In genomic region chr5:173326501-173326960, GRCh38 we compare ENCODE assay signal across 9 cellular contexts. TPM values are rescaled to one million over a fixed set of nuclear protein-coding genes. Genes with fewer than 3 reads are reported as not detected.
A peak's percentile ranks its signal among the peaks of the same experiment; 100 is the strongest.
DNase-seq lines count a peak whose midpoint lies in the region; ATAC-seq and TF ChIP-seq lines count a peak whose summit lies in the region.
"Had no signal": no experiment of that assay in that cellular context is flagged by ENCODE, and none has a peak within 500 bp of the region (broad histone marks: within the 10 kb centered on the region; RNA-seq: fewer than 3 reads in every experiment).

No MANE protein-coding gene starts in this region.

- POLR2A ChIA-PET in HEK293 (lab: Yijun Ruan, JAX), result interaction anchor here (0.6 to 6.2 kb wide), 6 partner anchors 9 to 519 kb away, joined by 3 to 134 read pairs (median 25); partner anchors contain the start of genes ATP6V0E1 and NKX2-5

- peak overlapping the region; percentile 88; the same call in 1 of the 2 replicates for H3K27ac ChIP-seq in HEK293 (ENCODE audit: extremely low read depth, low read depth, low read length)

- peaks cover 34% of the 10 kb centered on the region for H3K36me3 Mint-ChIP-seq in activated T-helper 17 cell treated with anti-CD3 and anti-CD28 coated beads, Interleukin-2, amount 50 U/mL, for 72 hours (ENCODE audit: low read depth)

- peak overlapping the region; percentile 92 for H3K4me3 Mint-ChIP-seq in activated T-helper 17 cell treated with anti-CD3 and anti-CD28 coated beads, Interleukin-2, amount 50 U/mL, for 72 hours
- H3K4me3 Mint-ChIP-seq: activated B cell treated with CpG ODN at 0.5 μM for 24 hours had no signal

- no peaks in the 10 kb centered on the region for H3K9me3 ChIP-seq in HEK293 (ENCODE audit: control insufficient read depth, insufficient read depth, low read depth, low read length)

- ATAC-seq in activated T-helper 17 cell treated with anti-CD3 and anti-CD28 coated beads, Interleukin-2, amount 50 U/mL, for 72 hours (replicated peaks), result no peak
- ATAC-seq in GM19035 (IDR thresholded peaks at IDR 0.05; ENCODE audit: unreplicated experiment), result no peak

- H3K4me1 Mint-ChIP-seq in activated T-helper 17 cell treated with anti-CD3 and anti-CD28 coated beads, Interleukin-2, amount 50 U/mL, for 72 hours, result peaks cover 15% of the 10 kb centered on the region

- no peaks in the 10 kb centered on the region for H3K9me3 Mint-ChIP-seq in activated T-helper 17 cell treated with anti-CD3 and anti-CD28 coated beads, Interleukin-2, amount 50 U/mL, for 72 hours

- H3K27ac Mint-ChIP-seq in activated T-helper 17 cell treated with anti-CD3 and anti-CD28 coated beads, Interleukin-2, amount 50 U/mL, for 72 hours, result no peak overlapping the region
- H3K27ac Mint-ChIP-seq: activated B cell treated with CpG ODN at 0.5 μM for 24 hours had no signal

- peaks cover 58% of the 10 kb centered on the region for H3K27me3 Mint-ChIP-seq in activated T-helper 17 cell treated with anti-CD3 and anti-CD28 coated beads, Interleukin-2, amount 50 U/mL, for 72 hours

- peaks cover 3 to 43% of the 10 kb centered on the region in 2 experiments for H3K36me3 ChIP-seq in HEK293 (ENCODE audit: control insufficient read depth in 2 of 2, insufficient read depth in 1 of 2, low read length in 2 of 2)

- H3K4me1 ChIP-seq in HEK293 (ENCODE audit: control insufficient read depth, insufficient read depth, low read length), result no peaks in the 10 kb centered on the region

- CTCF ChIA-PET in HEK293 (lab: Yijun Ruan, JAX), result interaction anchor here (0.9 kb wide), 1 partner anchor 32 kb away, joined by 3 read pairs; no protein-coding TSS in a partner anchor

- TF ChIP-seq CTCF in HEK293 (tag by site-specific recombination; IDR thresholded peaks at IDR 0.05), result no peak

- peak overlapping the region; percentile 62 for H3K4me3 ChIP-seq in HEK293 (ENCODE audit: low read depth, low read length)

- DNase-seq in AG08395 (ENCODE audit: low spot score) (peak; percentile 87), iris pigment epithelial cell (ENCODE audit: low read depth) (peak; percentile 89), ecto neural progenitor cell (ENCODE audit: low spot score) (no peak), GM19240 (ENCODE audit: insufficient read length, low spot score) (no peak), inferior parietal cortex (ENCODE audit: extremely low spot score) (no peak)
- DNase-seq: activated B cell treated with CpG ODN at 0.5 μM for 24 hours had no signal

TF ChIP-seq in HEK293, 187 proteins besides CTCF, POLR2A, EP300 and RAD21 (continues in another document):
- TF ChIP-seq GLIS1 (tag by site-specific recombination; IDR thresholded peaks at IDR 0.05), result peak; percentile 7; the same call in 1 of the 2 replicates
- TF ChIP-seq MZF1 (tag by site-specific recombination; IDR thresholded peaks at IDR 0.05; ENCODE audit: borderline replicate concordance), result no peak
- no peak for TF ChIP-seq YY1 (tag by site-specific recombination; IDR thresholded peaks at IDR 0.05)
- TF ChIP-seq KLF10 (tag by site-specific recombination; IDR thresholded peaks at IDR 0.05), result peak; percentile 65; the same call in 1 of the 2 replicates
- no peak; the same call in 1 of the 2 replicates for TF ChIP-seq ZNF660 (tag by site-specific recombination; IDR thresholded peaks at IDR 0.05)
- no peak for TF ChIP-seq ZNF292 (tag by site-specific recombination; IDR thresholded peaks at IDR 0.05; ENCODE audit: borderline replicate concordance, low read depth)
- peak; percentile 21; the same call in 1 of the 2 replicates for TF ChIP-seq WT1 (tag by site-specific recombination; IDR thresholded peaks at IDR 0.05)
- 0 out of 2 replicates have a peak, but pooled peaks have one; percentile 44 for TF ChIP-seq IKZF3 (tag by site-specific recombination; IDR thresholded peaks at IDR 0.05)
- TF ChIP-seq BCL11A (tag by site-specific recombination; IDR thresholded peaks at IDR 0.05; ENCODE audit: low read depth), result no peak
- no peak for TF ChIP-seq ZNF449 (tag by site-specific recombination; IDR thresholded peaks at IDR 0.05)
- TF ChIP-seq MYNN (tag by site-specific recombination; IDR thresholded peaks at IDR 0.05; ENCODE audit: borderline replicate concordance), result no peak
- 0 out of 2 replicates have a peak, but pooled peaks have one; percentile 13 for TF ChIP-seq ZBTB20 (tag by site-specific recombination; IDR thresholded peaks at IDR 0.05)
- TF ChIP-seq ELK4 (IDR thresholded peaks at IDR 0.05; ENCODE audit: borderline replicate concordance, low read depth, low read length), result no peak
- 0 out of 2 replicates have a peak, but pooled peaks have one; percentile 5 for TF ChIP-seq PATZ1 (tag by site-specific recombination; IDR thresholded peaks at IDR 0.05)
- TF ChIP-seq ZNF302 (tag by site-specific recombination; IDR thresholded peaks at IDR 0.05; ENCODE audit: low read depth), result no peak
- TF ChIP-seq FEZF1 (tag by site-specific recombination; IDR thresholded peaks at IDR 0.05), result no peak
- TF ChIP-seq SP7 (tag by site-specific recombination; IDR thresholded peaks at IDR 0.05), result peak; percentile 22; the same call in 1 of the 2 replicates
- TF ChIP-seq ZNF488 (tag by site-specific recombination; IDR thresholded peaks at IDR 0.05), result no peak
- TF ChIP-seq ZNF600 (tag by site-specific recombination; IDR thresholded peaks at IDR 0.05), result peak; percentile 16; the same call in 1 of the 2 replicates
- TF ChIP-seq ZNF596 (tag by site-specific recombination; IDR thresholded peaks at IDR 0.05), result no peak
- TF ChIP-seq ZNF654 (tag by site-specific recombination; IDR thresholded peaks at IDR 0.05; ENCODE audit: low read depth), result no peak
- TF ChIP-seq ZNF280C (tag by site-specific recombination; IDR thresholded peaks at IDR 0.05), result no peak
- TF ChIP-seq ZNF366 (tag by site-specific recombination; conservative IDR thresholded peaks at IDR 0.05), result no peak
- TF ChIP-seq GLI2 (tag by site-specific recombination; IDR thresholded peaks at IDR 0.05; ENCODE audit: borderline replicate concordance, low read depth), result no peak

RNA-seq across cellular contexts. Expression of gene STC2, which starts 1.7 kb away (rescaled TPM):
- total RNA-seq in activated T-helper 17 cell treated with anti-CD3 and anti-CD28 coated beads, Interleukin-2, amount 50 U/mL, for 72 hours, result 1 to 10 TPM; 4.3 to 6.2 TPM

Comparison
In these comparisons a context has a peak if more than half of its experiments do, and no peak if none do; other contexts are left out.
1. DNase-seq: peak in AG08395 (single experiment) and iris pigment epithelial cell (single experiment); none in ecto neural progenitor cell (single experiment), GM19240 (single experiment) and inferior parietal cortex (single experiment).